ENCODE assay signal across 8 cellular contexts in the genomic region with DNA sequence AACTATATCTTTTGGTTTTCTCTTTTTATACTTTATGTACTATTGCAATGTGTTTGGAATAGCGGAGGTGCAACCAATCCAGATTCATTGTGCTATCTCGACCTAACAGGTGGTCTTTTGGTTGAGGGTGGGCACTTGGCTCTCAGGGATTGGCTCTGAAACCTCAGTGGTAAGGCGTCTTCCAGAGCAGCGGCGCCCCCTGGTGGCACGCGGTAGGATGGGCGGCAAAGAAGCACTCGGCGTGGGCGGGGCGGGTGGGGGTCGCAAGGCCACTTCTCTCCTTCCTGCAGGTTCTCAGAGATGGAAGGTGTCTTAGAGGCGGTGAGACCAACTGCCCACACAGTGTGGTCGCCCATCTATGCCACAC. TPM values are rescaled to one million over a fixed set of nuclear protein-coding genes. Genes with fewer than 3 reads are reported as not detected.
DNase-seq lines count a peak whose midpoint lies in the region; ATAC-seq and TF ChIP-seq lines count a peak whose summit lies in the region.

No MANE protein-coding gene starts in this region.

- no peaks in the 10 kb centered on the region for H4K20me1 ChIP-seq in IMR-90 (ENCODE audit: insufficient read depth, low read length)

- no peaks in the 10 kb centered on the region for H3K4me1 ChIP-seq in CD8-positive, alpha-beta T cell (ENCODE audit: insufficient read depth, low read length)
- peaks cover 2% of the 10 kb centered on the region for H3K4me1 ChIP-seq in IMR-90 (ENCODE audit: control insufficient read depth, insufficient read depth, low read length)

- H3K18ac ChIP-seq in IMR-90 (ENCODE audit: low read depth, low read length), result no peak overlapping the region

- no peaks in the 10 kb centered on the region for H3K27me3 ChIP-seq in CD8-positive, alpha-beta T cell (ENCODE audit: insufficient read depth, low read length)
- H3K27me3 ChIP-seq in IMR-90 (ENCODE audit: control insufficient read depth, insufficient read depth, low read length), result 0 out of 2 replicates have a peak, but pooled peaks cover 7% of the 10 kb centered on the region

- H2BK120ac ChIP-seq in IMR-90 (ENCODE audit: low read depth, low read length), result peak overlapping the region; percentile 81

- CTCF ChIA-PET in CD8-positive, alpha-beta T cell (lab: Charles Lee), result interaction anchor here (0.5 to 19.7 kb wide), 29 partner anchors 9 to 974 kb away, joined by 3 to 481 read pairs (median 5); a partner anchor contains a TSS
- CTCF ChIA-PET in IMR-90 (lab: Yijun Ruan, JAX), result interaction anchor here (0.6 to 2.8 kb wide), 24 partner anchors 9 to 1010 kb away, joined by 3 to 64 read pairs (median 5); no protein-coding TSS in a partner anchor
- CTCF ChIA-PET in activated naive CD4-positive, alpha-beta T cell treated with anti-CD3 and anti-CD28 coated beads, Interleukin-2, amount 10 ng/mL, durations not matched to agents 7 days and 5 days (lab: Charles Lee), result interaction anchor here (0.5 to 11.9 kb wide), 37 partner anchors 9 to 1904 kb away, joined by 3 to 302 read pairs (median 4); a partner anchor contains a TSS

- peak overlapping the region; percentile 64; the same call in 1 of the 2 replicates for H4K91ac ChIP-seq in IMR-90 (ENCODE audit: insufficient read depth, low read depth, low read length)

- H2AK5ac ChIP-seq in IMR-90 (ENCODE audit: low read depth, low read length), result peak overlapping the region; percentile 61; the same call in 1 of the 2 replicates

- H3K27ac ChIP-seq in CD8-positive, alpha-beta T cell (ENCODE audit: low read depth, low read length), result no peak overlapping the region
- no peak overlapping the region for H3K27ac ChIP-seq in IMR-90 (ENCODE audit: insufficient read depth, low read length)

- peak; percentile 66 for TF ChIP-seq CTCF in CD8-positive, alpha-beta T cell (IDR thresholded peaks at IDR 0.05)
- TF ChIP-seq CTCF in IMR-90 (conservative IDR thresholded peaks at IDR 0.05; ENCODE audit: low read depth, low read length), result peak; percentile 73

- H3K27me3 Mint-ChIP-seq in CD8-positive, alpha-beta T cell (ENCODE audit: low read depth), result no peaks in the 10 kb centered on the region
- H3K27me3 Mint-ChIP-seq in activated naive CD4-positive, alpha-beta T cell treated with anti-CD3 and anti-CD28 coated beads, Interleukin-2, amount 10 ng/mL, durations not matched to agents 7 days and 5 days, result peaks cover 11% of the 10 kb centered on the region

- peak overlapping the region; percentile 6; the same call in 1 of the 2 replicates for H3K56ac ChIP-seq in IMR-90 (ENCODE audit: extremely low read depth, insufficient read depth, low read length)

- H3K14ac ChIP-seq in IMR-90 (replicated peaks; ENCODE audit: low read depth, low read length), result peak overlapping the region; percentile 86; the same call in 1 of the 2 replicates

- H2BK20ac ChIP-seq in IMR-90 (ENCODE audit: low read depth, low read length), result peak overlapping the region; percentile 79

- no TSS peak for BruUV-seq in IMR-90 (replicated peaks; lab: Mats Ljungman, UMichigan)

- H3K9me1 ChIP-seq in IMR-90 (ENCODE audit: insufficient read depth, low read length), result no peaks in the 10 kb centered on the region

- H3K79me1 ChIP-seq in IMR-90 (ENCODE audit: low read depth in 1 of 2, low read length in 2 of 2), result no peaks in the 10 kb centered on the region

- DNase-seq in CD8-positive, alpha-beta T cell, result peak; percentile 57 to 86 (median 76)
- peak; percentile 43 for DNase-seq in IMR-90
- peak; percentile 47 for DNase-seq in SK-N-DZ (ENCODE audit: low spot score)
- peak; percentile 78 for DNase-seq in activated naive CD4-positive, alpha-beta T cell treated with anti-CD3 and anti-CD28 coated beads, Interleukin-2, amount 10 ng/mL, durations not matched to agents 7 days and 5 days
- peak; percentile 82 for DNase-seq in cardiac septum (ENCODE audit: low spot score)
- peak; percentile 90 for DNase-seq in posterior vena cava (ENCODE audit: low spot score)
- DNase-seq in ureter (ENCODE audit: low spot score), result peak; percentile 70

- H3K4ac ChIP-seq in IMR-90 (ENCODE audit: low read depth, low read length), result peak overlapping the region; percentile 82

- ATAC-seq in CD8-positive, alpha-beta T cell, result peak; percentile 77
- ATAC-seq in GM19467 (IDR thresholded peaks at IDR 0.05; ENCODE audit: unreplicated experiment) (peak; percentile 30), IMR-90 (ENCODE audit: low read depth) (peak; percentile 74)

- no peak overlapping the region for H3K27ac Mint-ChIP-seq in CD8-positive, alpha-beta T cell
- no peak overlapping the region for H3K27ac Mint-ChIP-seq in activated naive CD4-positive, alpha-beta T cell treated with anti-CD3 and anti-CD28 coated beads, Interleukin-2, amount 10 ng/mL, durations not matched to agents 7 days and 5 days

- H4K8ac ChIP-seq in IMR-90 (ENCODE audit: low read depth in 2 of 2, low read length in 2 of 2), result peak overlapping the region; percentile 21 to 86; a peak in 2 of 4 replicates

- H3K9me3 Mint-ChIP-seq in CD8-positive, alpha-beta T cell, result no peaks in the 10 kb centered on the region
- no peaks in the 10 kb centered on the region for H3K9me3 Mint-ChIP-seq in activated naive CD4-positive, alpha-beta T cell treated with anti-CD3 and anti-CD28 coated beads, Interleukin-2, amount 10 ng/mL, durations not matched to agents 7 days and 5 days

- peaks cover 8% of the 10 kb centered on the region for H3K4me1 Mint-ChIP-seq in CD8-positive, alpha-beta T cell (ENCODE audit: low read depth)
- H3K4me1 Mint-ChIP-seq in activated naive CD4-positive, alpha-beta T cell treated with anti-CD3 and anti-CD28 coated beads, Interleukin-2, amount 10 ng/mL, durations not matched to agents 7 days and 5 days, result peaks cover 33% of the 10 kb centered on the region

- POLR2A ChIA-PET in CD8-positive, alpha-beta T cell (lab: Charles Lee), result interaction anchor here (0.6 to 1.7 kb wide), 4 partner anchors 52 to 170 kb away, joined by 3 to 11 read pairs (median 4); no protein-coding TSS in a partner anchor
- POLR2A ChIA-PET in IMR-90 (lab: Charles Lee; ENCODE audit: unreplicated experiment), result interaction anchor here (0.6 to 0.9 kb wide), 3 partner anchors 50 to 418 kb away, joined by 3 to 5 read pairs (median 4); no protein-coding TSS in a partner anchor

- no peak for TF ChIP-seq POLR2A in IMR-90 (IDR thresholded peaks at IDR 0.05; ENCODE audit: low read depth, low read length)

- WGBS in IMR-90 (ENCODE audit: extremely low coverage in 2 of 2, insufficient read length in 1 of 2), 2 experiments, result 0% methylated on average over 1 of the region's 15 CpGs; no CpG with 5 or more reads in 1 of the 2 experiments

- peak overlapping the region; percentile 99 for H2AFZ ChIP-seq in IMR-90 (replicated peaks; ENCODE audit: low read length, poor library complexity)

- peak overlapping the region; percentile 77 for H2AK9ac ChIP-seq in IMR-90 (replicated peaks; ENCODE audit: low read depth, low read length, poor library complexity)

- no peak overlapping the region for H2BK5ac ChIP-seq in IMR-90 (ENCODE audit: low read depth, low read length, poor library complexity, severe bottlenecking)

- 0 out of 2 replicates have a peak overlapping the region, but pooled peaks have one; percentile 18 for H3K23ac ChIP-seq in IMR-90 (ENCODE audit: low read depth, low read length)

- peak overlapping the region; percentile 92 for H3K4me3 Mint-ChIP-seq in CD8-positive, alpha-beta T cell
- peak overlapping the region; percentile 81 for H3K4me3 Mint-ChIP-seq in activated naive CD4-positive, alpha-beta T cell treated with anti-CD3 and anti-CD28 coated beads, Interleukin-2, amount 10 ng/mL, durations not matched to agents 7 days and 5 days

- TF ChIP-seq RAD21 in IMR-90 (IDR thresholded peaks at IDR 0.05; ENCODE audit: low read length), result peak; percentile 75

- no peaks in the 10 kb centered on the region for H3K36me3 ChIP-seq in CD8-positive, alpha-beta T cell (ENCODE audit: insufficient read depth, low read length)
- no peaks in the 10 kb centered on the region for H3K36me3 ChIP-seq in IMR-90 (ENCODE audit: control insufficient read depth, insufficient read depth, low read length)

- H3K9ac ChIP-seq in IMR-90 (ENCODE audit: low read depth, low read length), result peak overlapping the region; percentile 4; the same call in 1 of the 2 replicates

- peak overlapping the region; percentile 88 for H3K4me2 ChIP-seq in IMR-90 (ENCODE audit: low read depth, low read length)

- H4K5ac ChIP-seq in IMR-90 (ENCODE audit: low read depth, low read length), result 0 out of 2 replicates have a peak overlapping the region, but pooled peaks have one; percentile 5

- intact Hi-C loops in CD8-positive, alpha-beta T cell (cut with DNase I, micrococcal nuclease), result loop anchor here (1.0 to 10.0 kb wide), 8 partner anchors 10 to 398 kb away; a partner anchor contains a TSS
- intact Hi-C loops in IMR-90 (cut with micrococcal nuclease) (loop anchor here (1.0 to 5.0 kb wide), 6 partner anchors 39 to 401 kb away; a partner anchor contains a TSS), cardiac septum (cut with DNase I) (loop anchor here (1.0 to 5.0 kb wide), 2 partner anchors 60 to 168 kb away; no protein-coding TSS in a partner anchor), posterior vena cava (cut with DNase I) (loop anchor here (2.0 to 10.0 kb wide), 3 partner anchors 58 to 1005 kb away; no protein-coding TSS in a partner anchor)

- no peaks in the 10 kb centered on the region for H3K9me3 ChIP-seq in CD8-positive, alpha-beta T cell (ENCODE audit: low read length)
- no peaks in the 10 kb centered on the region for H3K9me3 ChIP-seq in IMR-90 (ENCODE audit: control insufficient read depth, insufficient read depth, low read length)

- peak overlapping the region; percentile 67; the same call in 1 of the 3 replicates for H2BK15ac ChIP-seq in IMR-90 (ENCODE audit: low read depth, low read length)

- H3K4me3 ChIP-seq in CD8-positive, alpha-beta T cell (ENCODE audit: low read depth, low read length), result peak overlapping the region; percentile 79
- H3K4me3 ChIP-seq in IMR-90 (ENCODE audit: insufficient read depth, low read depth, low read length), result peak overlapping the region; percentile 24

- dilution Hi-C loops in IMR-90 (cut with HindIII; ENCODE audit: low sequenced_read_pairs, unreplicated experiment), result no loop called here

- in situ Hi-C loops in IMR-90 (cut with MboI; ENCODE audit: low sequenced_read_pairs), result loop anchor here (5.0 to 10.0 kb wide), 3 partner anchors 58 to 1005 kb away; no protein-coding TSS in a partner anchor

- H3K36me3 Mint-ChIP-seq in CD8-positive, alpha-beta T cell, result no peaks in the 10 kb centered on the region
- H3K36me3 Mint-ChIP-seq in activated naive CD4-positive, alpha-beta T cell treated with anti-CD3 and anti-CD28 coated beads, Interleukin-2, amount 10 ng/mL, durations not matched to agents 7 days and 5 days, result no peaks in the 10 kb centered on the region

RNA-seq across cellular contexts. Expression of a gene that starts 19.2 kb away (rescaled TPM):
- total RNA-seq in CD8-positive, alpha-beta T cell, result not detected
- total RNA-seq in IMR-90 (2012; rRNA removed), result not detected in 2 replicates
- polyA plus RNA-seq in IMR-90 (2012; rRNA removed), result not detected in 2 replicates
- not detected in 2 replicates for polyA plus RNA-seq in IMR-90 (2012; cell fraction: cytosol; rRNA removed)
- polyA plus RNA-seq in IMR-90 (2012; cell fraction: nucleus; rRNA removed; ENCODE audit: low replicate concordance), result not detected in 2 replicates
- polyA plus RNA-seq in SK-N-DZ (2014; cell fraction: cytosol; rRNA removed), result not detected in 2 replicates
- not detected in 2 replicates for polyA plus RNA-seq in SK-N-DZ (2014; cell fraction: nucleus; rRNA removed)
- total RNA-seq in cardiac septum, result not detected
- total RNA-seq in posterior vena cava, result not detected
- total RNA-seq in ureter, result not detected

RNA-seq across cellular contexts. Expression of a gene that starts 53.7 kb away (rescaled TPM):
- total RNA-seq in CD8-positive, alpha-beta T cell, result 10 to 100 TPM; 83.5 to 87.9 TPM
- total RNA-seq in IMR-90 (2012; rRNA removed) (21.0 and 63.6 TPM in 2 replicates), cardiac septum (33.0 TPM), posterior vena cava (10 to 100 TPM; 44.2 to 51.8 TPM), ureter (44.5 TPM)
- polyA plus RNA-seq in IMR-90 (2012; rRNA removed), result 50.7 and 51.8 TPM in 2 replicates
- polyA plus RNA-seq in IMR-90 (2012; cell fraction: cytosol; rRNA removed), result 17.3 and 17.8 TPM in 2 replicates
- 8.7 and 72.6 TPM in 2 replicates for polyA plus RNA-seq in IMR-90 (2012; cell fraction: nucleus; rRNA removed; ENCODE audit: low replicate concordance)
- 35.7 and 37.3 TPM in 2 replicates for polyA plus RNA-seq in SK-N-DZ (2014; cell fraction: cytosol; rRNA removed)
- 55.1 and 59.1 TPM in 2 replicates for polyA plus RNA-seq in SK-N-DZ (2014; cell fraction: nucleus; rRNA removed)
